ENCODE assay signal across 15 cellular contexts in the genomic region with DNA sequence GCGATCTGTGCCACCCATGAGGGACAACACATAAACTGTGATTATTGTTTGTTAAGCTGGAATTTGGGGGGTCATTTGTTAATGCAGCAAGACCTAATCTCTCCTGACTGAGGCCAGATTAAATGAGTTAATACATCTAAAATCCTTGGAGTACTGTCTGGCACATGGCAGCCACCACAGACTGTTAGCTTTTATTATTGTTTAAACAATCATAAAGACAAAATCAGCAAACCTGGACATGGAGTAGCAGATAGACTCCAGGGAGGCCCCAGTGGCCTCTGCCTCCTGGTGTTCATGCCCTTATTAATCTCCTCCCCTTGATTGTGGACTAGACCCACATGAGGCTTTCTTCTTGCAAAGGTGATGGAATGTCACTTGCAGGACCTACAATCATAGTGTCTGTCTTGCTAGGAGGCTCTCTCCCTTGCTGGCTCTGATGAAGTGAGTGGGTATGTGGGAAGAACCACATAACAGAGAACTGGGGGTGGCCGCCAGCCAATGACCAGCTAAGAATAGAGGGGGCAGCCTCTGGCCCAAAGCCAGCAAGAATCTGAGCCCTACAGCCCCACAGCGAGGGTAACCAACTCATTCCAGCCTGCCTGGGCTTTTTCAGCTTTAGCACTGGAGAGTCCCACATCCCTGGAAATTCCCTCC.
DNase-seq lines count a peak whose midpoint lies in the region; ATAC-seq and TF ChIP-seq lines count a peak whose summit lies in the region.
"Had no signal": no experiment of that assay in that cellular context is flagged by ENCODE, and none has a peak within 500 bp of the region (broad histone marks: within the 10 kb centered on the region; RNA-seq: fewer than 3 reads in every experiment).

No MANE protein-coding gene starts in this region.

- H3K27ac ChIP-seq in Panc1 (ENCODE audit: low read length) (peak overlapping the region; percentile 69), angular gyrus (ENCODE audit: low read depth, low read length) (peak overlapping the region; percentile 20), mesenchymal stem cell (ENCODE audit: low read length, poor library complexity, severe bottlenecking) (peak overlapping the region; percentile 94), tibial nerve (peak overlapping the region in 3 of 4 donors; percentile 7 to 49 (median 44))

- H2BK12ac ChIP-seq in mesenchymal stem cell (ENCODE audit: low read length in 2 of 2), result peak overlapping the region; percentile 81 to 83

- in situ Hi-C loops in Panc1 (cut with HindIII; ENCODE audit: low pct_unique_long_range_greater_than_20kb, low sequenced_read_pairs), result no loop called here

- no peaks in the 10 kb centered on the region for H3K79me1 ChIP-seq in mesenchymal stem cell (replicated peaks; ENCODE audit: low read length, poor library complexity, severe bottlenecking)

- no peak overlapping the region for H2AFZ ChIP-seq in mesenchymal stem cell (ENCODE audit: low read depth, low read length)

- H2BK5ac ChIP-seq in mesenchymal stem cell (ENCODE audit: low read depth, low read length, poor library complexity, severe bottlenecking), result no peak overlapping the region

- no peak overlapping the region for H3K14ac ChIP-seq in mesenchymal stem cell (ENCODE audit: low read length in 2 of 2)

- H3K27me3 ChIP-seq in Panc1 (ENCODE audit: control insufficient read depth, insufficient read depth, low read length) (no peaks in the 10 kb centered on the region), mesenchymal stem cell (ENCODE audit: control insufficient read depth in 1 of 2, insufficient read depth in 1 of 2, low read length in 2 of 2) (peaks cover 0 to 4% of the 10 kb centered on the region in 2 experiments), tibial nerve (no peaks in the 10 kb centered on the region)
- H3K27me3 ChIP-seq: BLaER1 treated with 17β-estradiol and CSF1 and Interleukin-3, amounts not matched to agents 10 nM and 100 nM; Peyer's patch had no signal

- no peaks in the 10 kb centered on the region for H3K36me3 ChIP-seq in Panc1 (ENCODE audit: control insufficient read depth, insufficient read depth, low read length)
- H3K36me3 ChIP-seq in mesenchymal stem cell (ENCODE audit: control insufficient read depth in 1 of 2, insufficient read depth in 2 of 2, low read depth in 1 of 2, low read length in 2 of 2), result no peaks in the 10 kb centered on the region
- no peaks in the 10 kb centered on the region for H3K36me3 ChIP-seq in tibial nerve
- H3K36me3 ChIP-seq: BLaER1 treated with 17β-estradiol and CSF1 and Interleukin-3, amounts not matched to agents 10 nM and 100 nM; Peyer's patch had no signal

- H3K9ac ChIP-seq in mesenchymal stem cell (ENCODE audit: low read length), result no peak overlapping the region

- DNase-seq in Panc1 (ENCODE audit: low read depth, low spot score) (no peak), mesenchymal stem cell (no peak), tibial nerve (ENCODE audit: low spot score in 2 of 2) (no peak)
- DNase-seq in stimulated activated CD4-positive, alpha-beta T cell treated with anti-CD3 and anti-CD28 coated beads, Interleukin-4, amount 100 ng/mL, for 4 hours, result no peak
- DNase-seq in effector CD8-positive, alpha-beta T cell (lab: John Stamatoyannopoulos, UW), result no peak
- DNase-seq: activated CD8-positive, alpha-beta T cell treated with anti-CD3 and anti-CD28 coated beads for 36 hours; activated naive CD8-positive, alpha-beta T cell treated with anti-CD3 and anti-CD28 coated beads for 36 hours; NCI-H748 treated with DMSO at 0.1 percent for 48 hours; Peyer's patch; stimulated activated CD4-positive, alpha-beta T cell treated with anti-CD3 and anti-CD28 coated beads, Interleukin-2, amount 100 ng/mL, for 24 hours; T-cell had no signal

- no peak overlapping the region for H2BK120ac ChIP-seq in mesenchymal stem cell (ENCODE audit: low read depth, low read length)

- TF ChIP-seq CTCF in Panc1 (IDR thresholded peaks at IDR 0.05) (no peak), tibial nerve (IDR thresholded peaks at IDR 0.05) (no peak)

- peak overlapping the region; percentile 65 for H2AK5ac ChIP-seq in mesenchymal stem cell (ENCODE audit: low read length, severe bottlenecking)

- POLR2A ChIA-PET in Panc1 (lab: Charles Lee), result interaction anchor here (0.6 kb wide), 2 partner anchors 34 to 39 kb away, joined by 3 to 14 read pairs; no protein-coding TSS in a partner anchor

- H2BK15ac ChIP-seq in mesenchymal stem cell (ENCODE audit: low read depth, poor library complexity, severe bottlenecking), result peak overlapping the region; percentile 44

- no peak for TF ChIP-seq EP300 in tibial nerve (IDR thresholded peaks at IDR 0.05)

- H3K9me3 ChIP-seq in Panc1 (ENCODE audit: control insufficient read depth, insufficient read depth, low read depth, low read length) (no peaks in the 10 kb centered on the region), mesenchymal stem cell (ENCODE audit: control insufficient read depth, low read length) (peaks cover 5% of the 10 kb centered on the region), tibial nerve (no peaks in the 10 kb centered on the region)
- H3K9me3 ChIP-seq: BLaER1 treated with 17β-estradiol and CSF1 and Interleukin-3, amounts not matched to agents 10 nM and 100 nM; Peyer's patch had no signal

- no TSS peak for BruUV-seq in Panc1 (replicated peaks; lab: Mats Ljungman, UMichigan)

- peak; percentile 54 for ATAC-seq in Panc1
- ATAC-seq in GM19023 (IDR thresholded peaks at IDR 0.05; ENCODE audit: unreplicated experiment), result no peak
- ATAC-seq: activated CD8-positive, alpha-beta T cell treated with anti-CD3 and anti-CD28 coated beads for 36 hours; T-cell; WTC11 had no signal

- peak overlapping the region in 1 of 2 experiments; percentile 24 for H3K4ac ChIP-seq in mesenchymal stem cell (ENCODE audit: low read depth in 1 of 2, low read length in 2 of 2)

- H3K23ac ChIP-seq in mesenchymal stem cell (ENCODE audit: low read length in 2 of 2), result no peak overlapping the region

- TF ChIP-seq POLR2A in tibial nerve (IDR thresholded peaks at IDR 0.05), result no peak

- H3K4me1 ChIP-seq in Panc1 (ENCODE audit: control insufficient read depth, insufficient read depth, low read length) (peaks cover 36% of the 10 kb centered on the region), mesenchymal stem cell (ENCODE audit: control insufficient read depth, insufficient read depth, low read depth, low read length) (peaks cover 19% of the 10 kb centered on the region), tibial nerve (peaks cover 0 to 31% (median 4%) of the 10 kb centered on the region in 4 donors)
- H3K4me1 ChIP-seq: Peyer's patch had no signal

- peak overlapping the region; percentile 59 to 82 for H3K18ac ChIP-seq in mesenchymal stem cell (ENCODE audit: low read depth in 1 of 2, low read length in 2 of 2)

- H4K8ac ChIP-seq in mesenchymal stem cell (ENCODE audit: low read length), result peak overlapping the region; percentile 19

- intact Hi-C loops in Panc1 (cut with micrococcal nuclease; ENCODE audit: unreplicated experiment), result loop anchor here (5.0 to 10.0 kb wide), 2 partner anchors 39 to 157 kb away; a partner anchor contains a TSS

- H3K4me3 ChIP-seq in Panc1 (ENCODE audit: low read depth in 2 of 2, low read length in 2 of 2) (no peak overlapping the region), mesenchymal stem cell (ENCODE audit: insufficient read depth in 1 of 2, low read depth in 1 of 2, low read length in 2 of 2) (no peak overlapping the region), tibial nerve (no peak overlapping the region)
- H3K4me3 ChIP-seq: BLaER1 treated with 17β-estradiol and CSF1 and Interleukin-3, amounts not matched to agents 10 nM and 100 nM; Peyer's patch had no signal

- no peak overlapping the region for H4K91ac ChIP-seq in mesenchymal stem cell (ENCODE audit: low read length)

- CTCF ChIA-PET in Panc1 (lab: Charles Lee), result no interaction called here

- 96% methylated on average over 3 of the region's 3 CpGs for WGBS in mesenchymal stem cell
- 51 to 66% methylated on average over 3 of the region's 3 CpGs for WGBS in tibial nerve, 2 donors

- H3K4me2 ChIP-seq in mesenchymal stem cell (ENCODE audit: low read length, poor library complexity, severe bottlenecking), result no peak overlapping the region

Comparison
In these comparisons a context has a peak if more than half of its experiments do, and no peak if none do; other contexts are left out.
1. H3K27ac ChIP-seq: peak in every context shown above with its lines; median percentile 94 in mesenchymal stem cell; 69 in Panc1; 44 in tibial nerve; 20 in angular gyrus.